ENCODE assay signal across 16 cellular contexts in the genomic region with DNA sequence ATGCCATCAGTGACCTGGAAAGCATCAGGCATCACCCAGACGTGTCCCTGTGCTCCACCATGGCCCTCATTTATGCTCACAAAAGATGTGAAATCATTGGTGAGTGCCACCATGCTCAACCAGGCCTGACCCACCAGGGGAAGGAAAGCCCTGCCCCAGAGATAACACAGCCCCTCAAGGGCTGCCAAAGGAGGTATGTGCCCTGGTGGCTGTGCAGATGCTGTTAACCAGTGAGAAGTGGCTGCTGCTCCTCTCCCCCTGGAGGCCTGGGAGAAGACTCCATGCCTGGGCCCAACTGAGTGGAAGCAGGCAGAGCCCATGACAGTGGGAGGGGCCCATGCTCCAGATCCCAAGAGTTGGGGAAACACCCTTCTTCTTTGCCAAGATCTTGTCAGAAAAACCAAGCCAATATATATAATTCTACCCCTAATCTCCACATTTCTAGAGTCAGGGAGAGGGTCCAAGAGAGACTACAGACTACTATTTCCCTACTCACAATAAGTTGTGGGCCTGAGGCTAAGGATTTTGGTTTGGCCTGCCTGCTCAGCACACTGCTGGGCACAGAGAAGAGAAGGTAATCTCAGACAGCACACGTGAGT.
"Had no signal": no experiment of that assay in that cellular context is flagged by ENCODE, and none has a peak within 500 bp of the region (broad histone marks: within the 10 kb centered on the region; RNA-seq: fewer than 3 reads in every experiment).

No MANE protein-coding gene starts in this region.

- H3K27ac Mint-ChIP-seq: activated naive CD4-positive, alpha-beta T cell treated with anti-CD3 and anti-CD28 coated beads, Interleukin-2, amount 50 U/mL, for 72 hours; activated T-cell treated with anti-CD3 and anti-CD28 coated beads, Interleukin-2, amount 50 U/mL, for 72 hours; mesothelial cell of epicardium; neural progenitor cell; T-helper 2 cell treated with Interferon-gamma antibody and Interleukin-4, amounts not matched to agents 5 μg/mL and 100 μg/mL, for 36 hours had no signal

- H3K36me3 ChIP-seq: neural progenitor cell, pancreas, thyroid gland had no signal

- H3K4me3 Mint-ChIP-seq: activated T-cell treated with anti-CD3 and anti-CD28 coated beads, Interleukin-2, amount 50 U/mL, for 72 hours; mesothelial cell of epicardium; neural progenitor cell; stimulated activated effector memory CD8-positive, alpha-beta T cell treated with anti-CD3 and anti-CD28 coated beads, Interleukin-12 subunit alpha, Interleukin-12 subunit beta, amount 100 ng/mL, for 72 hours; T-helper 2 cell treated with Interferon-gamma antibody and Interleukin-4, amounts not matched to agents 5 μg/mL and 100 μg/mL, for 36 hours had no signal

- H3K9me3 ChIP-seq: esophagus squamous epithelium, pancreas, sigmoid colon, spleen, thyroid gland had no signal

- H3K9ac ChIP-seq: neural progenitor cell had no signal

- H3K4me2 ChIP-seq: neural progenitor cell had no signal

- H3K27ac ChIP-seq: esophagus squamous epithelium, neural progenitor cell, pancreas, sigmoid colon, thyroid gland had no signal

- DNase-seq: activated CD4-positive, alpha-beta T cell treated with anti-CD3 and anti-CD28 coated beads, Interleukin-2, amount 50 U/mL, for 48 hours; activated CD4-positive, CD25-positive, alpha-beta regulatory T cell treated with anti-CD3 and anti-CD28 coated beads, Interleukin-2, amount 50 U/mL, for 72 hours; activated gamma-delta T cell; activated T-cell treated with anti-CD3 and anti-CD28 coated beads, Interleukin-2, amount 50 U/mL, for 72 hours; caudate nucleus; esophagus squamous epithelium; hypothalamus; pancreas; sigmoid colon; spleen; thyroid gland had no signal

- H3K36me3 Mint-ChIP-seq: mesothelial cell of epicardium; neural progenitor cell; stimulated activated effector memory CD8-positive, alpha-beta T cell treated with anti-CD3 and anti-CD28 coated beads, Interleukin-12 subunit alpha, Interleukin-12 subunit beta, amount 100 ng/mL, for 72 hours had no signal

- H3K9me3 Mint-ChIP-seq: activated naive CD4-positive, alpha-beta T cell treated with anti-CD3 and anti-CD28 coated beads, Interleukin-2, amount 50 U/mL, for 72 hours; activated T-cell treated with anti-CD3 and anti-CD28 coated beads, Interleukin-2, amount 50 U/mL, for 72 hours; mesothelial cell of epicardium; neural progenitor cell; stimulated activated effector memory CD8-positive, alpha-beta T cell treated with anti-CD3 and anti-CD28 coated beads, Interleukin-12 subunit alpha, Interleukin-12 subunit beta, amount 100 ng/mL, for 72 hours; T-helper 2 cell treated with Interferon-gamma antibody and Interleukin-4, amounts not matched to agents 5 μg/mL and 100 μg/mL, for 36 hours had no signal

- ATAC-seq: activated naive CD4-positive, alpha-beta T cell treated with anti-CD3 and anti-CD28 coated beads, Interleukin-2, amount 50 U/mL, for 72 hours; activated T-cell treated with anti-CD3 and anti-CD28 coated beads, Interleukin-2, amount 50 U/mL, for 72 hours; pancreas; stimulated activated effector memory CD8-positive, alpha-beta T cell treated with anti-CD3 and anti-CD28 coated beads, Interleukin-12 subunit alpha, Interleukin-12 subunit beta, amount 100 ng/mL, for 72 hours had no signal

- H3K27me3 ChIP-seq: esophagus squamous epithelium, pancreas, sigmoid colon, spleen, thyroid gland had no signal

- H3K4me3 ChIP-seq: esophagus squamous epithelium, neural progenitor cell, pancreas, sigmoid colon, spleen, thyroid gland had no signal

- H2AFZ ChIP-seq: neural progenitor cell had no signal
